In the genomic region with DNA sequence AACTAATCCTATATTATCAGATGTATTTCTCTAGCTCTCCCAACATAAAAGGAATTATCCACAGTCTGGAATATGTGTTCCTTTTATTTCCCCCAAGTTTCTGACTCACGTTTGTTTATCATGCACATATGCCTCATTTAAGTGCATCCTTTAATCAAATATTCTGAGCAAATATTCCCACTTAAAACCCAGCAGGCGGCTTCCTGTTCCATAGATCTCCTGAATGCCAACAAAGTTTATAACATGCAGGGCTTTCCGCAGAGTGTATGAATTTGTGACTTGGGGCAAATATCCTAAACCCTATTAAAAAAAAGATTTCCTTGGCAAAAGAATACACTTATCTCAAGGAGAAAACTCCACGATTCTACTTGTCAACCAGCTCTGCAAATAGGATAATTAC, we compare ENCODE assay signal across 18 cellular contexts. TPM values are rescaled to one million over a fixed set of nuclear protein-coding genes. Genes with fewer than 3 reads are reported as not detected.
DNase-seq lines count a peak whose midpoint lies in the region; ATAC-seq, FAIRE-seq and TF ChIP-seq lines count a peak whose summit lies in the region.
"Had no signal": no experiment of that assay in that cellular context is flagged by ENCODE, and none has a peak within 500 bp of the region (broad histone marks: within the 10 kb centered on the region; RNA-seq: fewer than 3 reads in every experiment).

No MANE protein-coding gene starts in this region.

- TF ChIP-seq CTCF in astrocyte (IDR thresholded peaks at IDR 0.05; ENCODE audit: insufficient read depth, low read depth, low read length): no peak
- no peak for TF ChIP-seq CTCF in upper lobe of right lung (IDR thresholded peaks at IDR 0.05)

- H3K4me3 ChIP-seq in astrocyte (ENCODE audit: insufficient read depth, low read depth, low read length) (no peak overlapping the region), upper lobe of right lung (no peak overlapping the region)
- H3K4me3 ChIP-seq: BLaER1 treated with 17β-estradiol and CSF1 and Interleukin-3, amounts not matched to agents 10 nM and 100 nM; GM23248 had no signal

- ATAC-seq in upper lobe of right lung (no peak), GM18517 (IDR thresholded peaks at IDR 0.05; ENCODE audit: unreplicated experiment) (no peak)

- no peaks in the 10 kb centered on the region for H3K27me3 Mint-ChIP-seq in astrocyte (ENCODE audit: low read depth, unreplicated experiment)

- H3K27ac Mint-ChIP-seq in astrocyte (ENCODE audit: unreplicated experiment): no peak overlapping the region
- H3K27ac Mint-ChIP-seq: CD4-positive, CD25-positive, alpha-beta regulatory T cell had no signal

- peak; percentile 37 for FAIRE-seq in astrocyte (lab: Jason Lieb, UNC)
- FAIRE-seq: H54 had no signal

- no peak overlapping the region for H3K4me2 ChIP-seq in astrocyte (ENCODE audit: low read length)
- H3K4me2 ChIP-seq: BLaER1 treated with 17β-estradiol and CSF1 and Interleukin-3, amounts not matched to agents 10 nM and 100 nM had no signal

- H3K36me3 ChIP-seq in astrocyte (ENCODE audit: insufficient read depth, low read length) (no peaks in the 10 kb centered on the region), upper lobe of right lung (no peaks in the 10 kb centered on the region)
- H3K36me3 ChIP-seq: BLaER1 treated with 17β-estradiol and CSF1 and Interleukin-3, amounts not matched to agents 10 nM and 100 nM had no signal

- H3K9ac ChIP-seq in astrocyte (ENCODE audit: low read length): no peak overlapping the region
- H3K9ac ChIP-seq: BLaER1 treated with 17β-estradiol and CSF1 and Interleukin-3, amounts not matched to agents 10 nM and 100 nM; GM23248 had no signal

- H3K4me1 ChIP-seq in astrocyte (ENCODE audit: insufficient read depth, low read length): no peaks in the 10 kb centered on the region
- H3K4me1 ChIP-seq in upper lobe of right lung: no peaks in the 10 kb centered on the region
- H3K4me1 ChIP-seq: BLaER1 treated with 17β-estradiol and CSF1 and Interleukin-3, amounts not matched to agents 10 nM and 100 nM had no signal

- H3K4me1 Mint-ChIP-seq in astrocyte (ENCODE audit: low read depth, unreplicated experiment): no peaks in the 10 kb centered on the region
- H3K4me1 Mint-ChIP-seq: CD4-positive, CD25-positive, alpha-beta regulatory T cell had no signal

- DNase-seq in NCI-H345 (lab: John Stamatoyannopoulos, UW) (peak; percentile 18), NCI-H345 treated with DMSO at 0.1 percent for 48 hours (lab: John Stamatoyannopoulos, UW; ENCODE audit: unreplicated experiment) (no peak), DMS153 treated with DMSO at 0.1 percent for 48 hours (lab: John Stamatoyannopoulos, UW; ENCODE audit: unreplicated experiment) (peak; percentile 1), NCI-H69 (lab: John Stamatoyannopoulos, UW) (peak; percentile 33), astrocyte (ENCODE audit: low read depth) (no peak), upper lobe of right lung (no peak), SW480 (ENCODE audit: low spot score) (no peak)
- DNase-seq: 8988T; ACHN; Calu3; CD4-positive, CD25-positive, alpha-beta regulatory T cell; DMS 273 treated with DMSO at 0.1 percent for 48 hours; GF-D8; GM23248 had no signal

- H4K20me1 ChIP-seq in astrocyte (ENCODE audit: insufficient read depth, low read length): no peaks in the 10 kb centered on the region

- H3K4me3 Mint-ChIP-seq in astrocyte (ENCODE audit: unreplicated experiment): no peak overlapping the region
- H3K4me3 Mint-ChIP-seq: CD4-positive, CD25-positive, alpha-beta regulatory T cell had no signal

- no peaks in the 10 kb centered on the region for H3K9me3 Mint-ChIP-seq in astrocyte (ENCODE audit: unreplicated experiment)

- H3K27ac ChIP-seq in astrocyte (ENCODE audit: low read depth, low read length) (no peak overlapping the region), upper lobe of right lung (no peak overlapping the region)
- H3K27ac ChIP-seq: BLaER1 treated with 17β-estradiol and CSF1 and Interleukin-3, amounts not matched to agents 10 nM and 100 nM; GM23248; HL-60 had no signal

- intact Hi-C loops in upper lobe of right lung (cut with DNase I): no loop called here

- H3K9me3 ChIP-seq in astrocyte (ENCODE audit: insufficient read depth, low read depth, low read length) (no peaks in the 10 kb centered on the region), upper lobe of right lung (no peaks in the 10 kb centered on the region)
- H3K9me3 ChIP-seq: BLaER1 treated with 17β-estradiol and CSF1 and Interleukin-3, amounts not matched to agents 10 nM and 100 nM had no signal

- no peaks in the 10 kb centered on the region for H3K27me3 ChIP-seq in astrocyte (ENCODE audit: insufficient read depth, low read length)
- H3K27me3 ChIP-seq in upper lobe of right lung: no peaks in the 10 kb centered on the region

- no peak overlapping the region for H2AFZ ChIP-seq in astrocyte (ENCODE audit: low read depth, low read length)
- H2AFZ ChIP-seq: GM23248 had no signal

- no peaks in the 10 kb centered on the region for H3K36me3 Mint-ChIP-seq in astrocyte (ENCODE audit: low read depth, unreplicated experiment)
- H3K36me3 Mint-ChIP-seq: CD4-positive, CD25-positive, alpha-beta regulatory T cell had no signal

- H3K79me2 ChIP-seq in astrocyte (ENCODE audit: insufficient read depth, low read length): no peaks in the 10 kb centered on the region

RNA-seq across cellular contexts. Expression of a gene that starts 16.9 kb away (rescaled TPM):
- total RNA-seq in astrocyte: not detected in 2 replicates
- not detected for total RNA-seq in upper lobe of right lung
- total RNA-seq: Calu3; CD4-positive, CD25-positive, alpha-beta regulatory T cell had no signal

Comparison
In these comparisons a context has a peak if more than half of its experiments do, and no peak if none do; other contexts are left out.
1. DNase-seq: peak in NCI-H345 (single experiment), DMS153 treated with DMSO at 0.1 percent for 48 hours (single experiment) and NCI-H69 (single experiment); none in NCI-H345 treated with DMSO at 0.1 percent for 48 hours (single experiment), astrocyte (single experiment), upper lobe of right lung (single experiment) and SW480 (single experiment).